Comparison of ENCODE assay signal across 8 cellular contexts in the genomic region with DNA sequence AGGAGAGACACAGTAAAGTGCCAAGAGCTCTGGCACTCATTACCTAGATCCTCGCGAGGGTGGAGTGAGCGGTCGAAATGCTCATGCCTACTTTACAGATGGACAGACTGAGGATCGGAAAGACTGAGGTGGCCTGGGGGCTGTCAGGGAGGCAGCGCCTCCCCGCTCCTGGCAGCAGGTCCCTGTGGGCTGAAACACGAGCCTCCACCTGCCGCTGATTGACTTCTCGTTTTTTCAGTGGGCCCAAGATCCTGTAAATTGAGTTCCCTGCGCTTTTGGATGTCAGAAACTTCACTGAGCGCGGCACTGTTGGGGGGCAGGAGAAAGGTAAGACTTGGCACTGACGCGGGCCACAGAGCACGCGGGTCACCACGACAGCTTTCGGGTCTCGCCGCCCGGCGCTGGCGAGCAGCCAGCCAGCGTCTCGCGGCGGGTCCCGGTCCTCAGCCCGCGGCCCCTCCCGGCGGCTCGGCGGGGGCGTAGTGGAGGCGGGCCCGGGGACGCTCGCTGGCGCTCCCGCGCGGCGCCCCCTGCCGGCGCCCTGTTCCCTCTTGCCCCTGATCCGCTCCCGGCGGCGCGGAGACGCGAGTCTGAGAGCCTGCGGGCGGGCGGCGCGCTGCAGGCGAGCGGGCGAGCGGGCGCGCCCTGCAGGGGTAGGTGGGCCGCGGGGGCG. TPM values are rescaled to one million over a fixed set of nuclear protein-coding genes. Genes with fewer than 3 reads are reported as not detected.
DNase-seq lines count a peak whose midpoint lies in the region; ATAC-seq, FAIRE-seq and TF ChIP-seq lines count a peak whose summit lies in the region.

No MANE protein-coding gene starts in this region.

- H3K9me3 ChIP-seq in osteoblast (ENCODE audit: low read depth, low read length) (no peaks in the 10 kb centered on the region), testis (no peaks in the 10 kb centered on the region)

- no peaks in the 10 kb centered on the region; the same call in 1 of the 2 replicates for H3K27me3 ChIP-seq in KMS-11 (ENCODE audit: insufficient read depth, low read depth)
- H3K27me3 ChIP-seq in osteoblast (ENCODE audit: insufficient read depth, low read length): no peaks in the 10 kb centered on the region
- no peaks in the 10 kb centered on the region for H3K27me3 ChIP-seq in testis

- H3K27ac ChIP-seq in KMS-11: no peak overlapping the region
- peak overlapping the region; percentile 51 for H3K27ac ChIP-seq in osteoblast (ENCODE audit: low read depth, low read length)
- peak overlapping the region in 1 of 2 donors; percentile 55 for H3K27ac ChIP-seq in testis

- H3K79me2 ChIP-seq in KMS-11 (ENCODE audit: insufficient read depth, low read depth) (no peaks in the 10 kb centered on the region), osteoblast (ENCODE audit: insufficient read depth, low read length) (peaks cover 41% of the 10 kb centered on the region)

- H3K36me3 ChIP-seq in KMS-11 (ENCODE audit: insufficient read depth) (no peaks in the 10 kb centered on the region), osteoblast (ENCODE audit: insufficient read depth, low read length) (no peaks in the 10 kb centered on the region), testis (ENCODE audit: low read depth, missing control alignments) (no peaks in the 10 kb centered on the region)

- H3K4me3 ChIP-seq in KMS-11 (IDR thresholded peaks at IDR 0.05; ENCODE audit: insufficient read depth, low read depth, low read length): no peak overlapping the region
- H3K4me3 ChIP-seq in osteoblast (ENCODE audit: insufficient read depth, low read length): peak overlapping the region; percentile 85
- peak overlapping the region; percentile 51 to 57 for H3K4me3 ChIP-seq in testis

- intact Hi-C loops in testis (cut with DNase I; ENCODE audit: low total_unique reads): no loop called here

- DNase-seq in C1 segment of cervical spinal cord (lab: John Stamatoyannopoulos, UW) (peak in 11 of 14 donors; percentile 8 to 79 (median 44)), RPMI7951 (ENCODE audit: low read depth) (peak; percentile 38), activated gamma-delta T cell (lab: John Stamatoyannopoulos, UW) (peak; percentile 52), frontal cortex (ENCODE audit: low spot score in 2 of 2) (peak; percentile 77 to 79), osteoblast (ENCODE audit: insufficient read length, low spot score, missing footprints) (peak; percentile 98), testis (peak; percentile 78)

- H4K20me1 ChIP-seq in KMS-11 (ENCODE audit: insufficient read depth) (no peaks in the 10 kb centered on the region), osteoblast (ENCODE audit: insufficient read depth, low read length) (peaks cover 31% of the 10 kb centered on the region)

- H3K4me2 ChIP-seq in KMS-11: peak overlapping the region; percentile 37
- peak overlapping the region; percentile 82 for H3K4me2 ChIP-seq in osteoblast (ENCODE audit: insufficient read depth, low read length)

- peak overlapping the region; percentile 54 for H2AFZ ChIP-seq in KMS-11 (ENCODE audit: low read depth)
- peak overlapping the region; percentile 94 for H2AFZ ChIP-seq in osteoblast (ENCODE audit: low read length)

- no peak for FAIRE-seq in frontal cortex (lab: Jason Lieb, UNC)

- H3K9ac ChIP-seq in KMS-11: peak overlapping the region; percentile 39; the same call in 1 of the 2 replicates

- no peaks in the 10 kb centered on the region for H3K4me1 ChIP-seq in KMS-11 (ENCODE audit: low read depth, poor library complexity, severe bottlenecking)
- peaks cover 6% of the 10 kb centered on the region for H3K4me1 ChIP-seq in osteoblast (ENCODE audit: insufficient read depth, low read length)
- no peaks in the 10 kb centered on the region for H3K4me1 ChIP-seq in testis

- no peak for TF ChIP-seq POLR2A in testis (IDR thresholded peaks at IDR 0.05)

- ATAC-seq in GM19467 (IDR thresholded peaks at IDR 0.05; ENCODE audit: unreplicated experiment): peak; percentile 87

- no peak; the same call in 1 of the 2 replicates for TF ChIP-seq CTCF in KMS-11 (conservative IDR thresholded peaks at IDR 0.05; ENCODE audit: low read depth, low read length)
- TF ChIP-seq CTCF in osteoblast (IDR thresholded peaks at IDR 0.05; ENCODE audit: extremely low read depth, low read depth, low read length): peak; percentile 43
- TF ChIP-seq CTCF in testis (IDR thresholded peaks at IDR 0.05): peak; percentile 24 to 57 (median 29)

- 6 to 16% methylated on average over 4 to 33 of the region's 68 CpGs for WGBS in testis, 2 donors

RNA-seq across cellular contexts. Expression of a gene that starts 0.6 kb away (rescaled TPM):
- 0.29 and 0.60 TPM in 2 replicates for total RNA-seq in RPMI7951 (2014; rRNA removed; shearing (Covaris generic))
- total RNA-seq in frontal cortex: 46.1 TPM
- total RNA-seq in osteoblast: 24.5 and 26.4 TPM in 2 replicates
- 10 to 100 TPM; 11.0 to 15.3 TPM for total RNA-seq in testis
- 4.8 TPM for polyA plus RNA-seq in testis (ENCODE audit: insufficient read depth, low read depth, low replicate concordance)

Comparison
In these comparisons a context has a peak if more than half of its experiments do, and no peak if none do; other contexts are left out.
1. DNase-seq: peak in every context shown above with its lines; median percentile 98 in osteoblast; 78 in frontal cortex; 78 in testis; 52 in activated gamma-delta T cell; 44 in C1 segment of cervical spinal cord; 38 in RPMI7951.